Comparison of ENCODE assay signal across 23 cellular contexts in genomic region chr15:40295297-40295696, GRCh38. TPM values are rescaled to one million over a fixed set of nuclear protein-coding genes. Genes with fewer than 3 reads are reported as not detected.
A peak's percentile ranks its signal among the peaks of the same experiment; 100 is the strongest.
DNase-seq lines count a peak whose midpoint lies in the region; ATAC-seq, FAIRE-seq and TF ChIP-seq lines count a peak whose summit lies in the region.
"Had no signal": no experiment of that assay in that cellular context is flagged by ENCODE, and none has a peak within 500 bp of the region (broad histone marks: within the 10 kb centered on the region; RNA-seq: fewer than 3 reads in every experiment).

No MANE protein-coding gene starts in this region.

- H3K4me3 ChIP-seq in H7 (ENCODE audit: insufficient read depth, low read depth, low read length), result no peak overlapping the region
- H3K4me3 ChIP-seq in neuronal stem cell (ENCODE audit: low read length in 2 of 2), result no peak overlapping the region
- H3K4me3 ChIP-seq: A549 had no signal

- DNase-seq in GM12891 (ENCODE audit: insufficient read length, low spot score) (no peak), H7 (peak; percentile 34), neuronal stem cell (ENCODE audit: low spot score) (no peak), HPDE6-E6E7 (ENCODE audit: extremely low spot score) (no peak)
- no peak for DNase-seq in activated effector memory CD4-positive, alpha-beta T cell treated with Interleukin-2 at 50 U/mL for 16 hours
- DNase-seq: CD4-positive, CD25-positive, alpha-beta regulatory T cell; DMS79 treated with DMSO at 0.1 percent for 48 hours; GOT3; KG1; NCI-H1092 treated with DMSO at 0.1 percent for 48 hours; NCI-H146; NCI-H2029; NCI-H226; NCI-H774; NK-92 treated with Interleukin-12 subunit alpha and Interleukin-12 subunit beta, amount 100 ng/mL, for 24 hours; SIG-M5; SK-N-SH had no signal

- H3K9me3 Mint-ChIP-seq in dendritic cell treated with granulocyte-macrophage colony-stimulating factor and Interleukin-4, amounts not matched to agents 40 ng/mL and 50 ng/mL, for 4 days, result no peaks in the 10 kb centered on the region

- H3K27ac ChIP-seq in neuronal stem cell (replicated peaks; ENCODE audit: low read length), result no peak overlapping the region
- H3K27ac ChIP-seq: A549, RWPE1 had no signal

- H3K14ac ChIP-seq in neuronal stem cell (ENCODE audit: low read length), result no peak overlapping the region

- H2AFZ ChIP-seq in neuronal stem cell (ENCODE audit: low read length), result no peak overlapping the region

- peak overlapping the region; percentile 63 for H2BK15ac ChIP-seq in neuronal stem cell (ENCODE audit: low read length)

- H3K4me1 ChIP-seq in neuronal stem cell (ENCODE audit: control insufficient read depth in 2 of 2, insufficient read depth in 1 of 2, low read depth in 1 of 2, low read length in 2 of 2), result peaks cover 19 to 38% of the 10 kb centered on the region in 2 donors
- H3K4me1 ChIP-seq: A549 had no signal

- intact Hi-C loops in dendritic cell treated with granulocyte-macrophage colony-stimulating factor and Interleukin-4, amounts not matched to agents 40 ng/mL and 50 ng/mL, for 4 days (cut with micrococcal nuclease), result no loop called here

- no peaks in the 10 kb centered on the region for H3K27me3 Mint-ChIP-seq in dendritic cell treated with granulocyte-macrophage colony-stimulating factor and Interleukin-4, amounts not matched to agents 40 ng/mL and 50 ng/mL, for 4 days
- H3K27me3 Mint-ChIP-seq: CD4-positive, CD25-positive, alpha-beta regulatory T cell had no signal

- H3K79me1 ChIP-seq in neuronal stem cell (ENCODE audit: low read depth, low read length), result no peaks in the 10 kb centered on the region

- peak; percentile 9 for FAIRE-seq in GM12891 (lab: Jason Lieb, UNC)
- FAIRE-seq: A549 had no signal

- peaks cover 71% of the 10 kb centered on the region for H3K4me1 Mint-ChIP-seq in dendritic cell treated with granulocyte-macrophage colony-stimulating factor and Interleukin-4, amounts not matched to agents 40 ng/mL and 50 ng/mL, for 4 days (ENCODE audit: low read depth)

- H3K23ac ChIP-seq in neuronal stem cell (ENCODE audit: low read depth, low read length, poor library complexity), result peak overlapping the region; percentile 0

- H4K91ac ChIP-seq in neuronal stem cell (ENCODE audit: low read depth, low read length, poor library complexity), result no peak overlapping the region

- H2BK5ac ChIP-seq in neuronal stem cell (ENCODE audit: low read length), result no peak overlapping the region

- H3K27ac Mint-ChIP-seq in dendritic cell treated with granulocyte-macrophage colony-stimulating factor and Interleukin-4, amounts not matched to agents 40 ng/mL and 50 ng/mL, for 4 days, result peak overlapping the region; percentile 60

- H3K36me3 ChIP-seq in H7 (replicated peaks; ENCODE audit: control insufficient read depth, insufficient read depth, low read length), result no peaks in the 10 kb centered on the region
- no peaks in the 10 kb centered on the region for H3K36me3 ChIP-seq in neuronal stem cell (replicated peaks in 1 of 2; ENCODE audit: control insufficient read depth in 2 of 2, insufficient read depth in 2 of 2, low read length in 2 of 2)

- peak overlapping the region; percentile 38 for H2BK120ac ChIP-seq in neuronal stem cell (ENCODE audit: low read depth, low read length)

- no peak overlapping the region for H3K4me2 ChIP-seq in neuronal stem cell (ENCODE audit: insufficient read depth, low read length, poor library complexity, severe bottlenecking)
- H3K4me2 ChIP-seq: A549, SK-N-SH had no signal

- peaks cover 100% of the 10 kb centered on the region for H3K36me3 Mint-ChIP-seq in dendritic cell treated with granulocyte-macrophage colony-stimulating factor and Interleukin-4, amounts not matched to agents 40 ng/mL and 50 ng/mL, for 4 days (ENCODE audit: low read depth)

- H2BK12ac ChIP-seq in neuronal stem cell (ENCODE audit: low read length), result no peak overlapping the region

- peak overlapping the region; percentile 46 for H3K18ac ChIP-seq in neuronal stem cell (ENCODE audit: low read length)

- H4K8ac ChIP-seq in neuronal stem cell (ENCODE audit: low read depth, low read length), result no peak overlapping the region

- H3K27me3 ChIP-seq in H7 (ENCODE audit: control insufficient read depth, insufficient read depth, low read length) (peaks cover 30% of the 10 kb centered on the region), neuronal stem cell (ENCODE audit: control insufficient read depth in 3 of 3, insufficient read depth in 3 of 3, low read depth in 1 of 3, low read length in 3 of 3) (peaks cover 0 to 19% (median 0%) of the 10 kb centered on the region in 3 experiments)

- peak overlapping the region; percentile 47 for H2AK5ac ChIP-seq in neuronal stem cell (ENCODE audit: low read depth, low read length)

- H3K4me3 Mint-ChIP-seq in dendritic cell treated with granulocyte-macrophage colony-stimulating factor and Interleukin-4, amounts not matched to agents 40 ng/mL and 50 ng/mL, for 4 days, result no peak overlapping the region
- H3K4me3 Mint-ChIP-seq: CD4-positive, CD25-positive, alpha-beta regulatory T cell had no signal

- TF ChIP-seq POLR2A in GM12891 (IDR thresholded peaks at IDR 0.05; ENCODE audit: low read depth, low read length), result no peak

- no peak overlapping the region for H3K9ac ChIP-seq in neuronal stem cell (ENCODE audit: low read depth, low read length, poor library complexity)
- H3K9ac ChIP-seq: SK-N-SH had no signal

- no peak for ATAC-seq in HG02885 (IDR thresholded peaks at IDR 0.05; ENCODE audit: poor library complexity, unreplicated experiment)
- ATAC-seq in HG03521 (IDR thresholded peaks at IDR 0.05; ENCODE audit: unreplicated experiment), result no peak
- ATAC-seq: A549 had no signal

- WGBS in neuronal stem cell (ENCODE audit: extremely low coverage in 2 of 2, insufficient read length in 2 of 2, insufficient replicate concordance in 1 of 2), 2 donors, result no CpG with 5 or more reads among the region's 1 CpG

- peaks cover 1 to 14% of the 10 kb centered on the region in 2 donors for H3K9me3 ChIP-seq in neuronal stem cell (replicated peaks in 1 of 2; ENCODE audit: control insufficient read depth in 2 of 2, insufficient read depth in 1 of 2, low read depth in 1 of 2, low read length in 2 of 2)
- H3K9me3 ChIP-seq: SK-N-SH had no signal

- H3K4ac ChIP-seq in neuronal stem cell (ENCODE audit: low read length), result no peak overlapping the region

TF ChIP-seq in GM12891, 5 proteins besides CTCF, POLR2A, EP300 and RAD21:
- TF ChIP-seq SPI1 (IDR thresholded peaks at IDR 0.05; ENCODE audit: low read depth, low read length), result no peak
- TF ChIP-seq POU2F2 (IDR thresholded peaks at IDR 0.05; ENCODE audit: low read depth, low read length), result no peak
- no peak for TF ChIP-seq POLR2AphosphoS5 (IDR thresholded peaks at IDR 0.05; ENCODE audit: low read depth, low read length)
- no peak for TF ChIP-seq TAF1 (IDR thresholded peaks at IDR 0.05; ENCODE audit: low read depth, low read length)
- no peak for TF ChIP-seq PAX5 (IDR thresholded peaks at IDR 0.05; ENCODE audit: insufficient read depth, low read length, severe bottlenecking)

RNA-seq across cellular contexts. Expression of gene ANKRD63, which starts 12.4 kb away (rescaled TPM):
- not detected for polyA plus RNA-seq in GM12891 (2012; ENCODE audit: low read depth, missing spikeins)
- 0.22 and 0.45 TPM in 2 replicates for total RNA-seq in H7 (2014; rRNA removed; shearing (Covaris generic))
- polyA plus RNA-seq in neuronal stem cell (2013, experiment 1 of 2), result not detected
- not detected for polyA plus RNA-seq in neuronal stem cell (2013, experiment 2 of 2)
- polyA plus RNA-seq: BJ; CD4-positive, CD25-positive, alpha-beta regulatory T cell; SK-N-SH had no signal

RNA-seq across cellular contexts. Expression of gene PLCB2, which starts 12.4 kb away (rescaled TPM):
- 22.2 TPM for polyA plus RNA-seq in GM12891 (2012; ENCODE audit: low read depth, missing spikeins)
- 11.3 and 13.9 TPM in 2 replicates for total RNA-seq in H7 (2014; rRNA removed; shearing (Covaris generic))
- 3.7 TPM for polyA plus RNA-seq in neuronal stem cell (2013, experiment 1 of 2)
- 3.2 TPM for polyA plus RNA-seq in neuronal stem cell (2013, experiment 2 of 2)

RNA-seq across cellular contexts. Expression of gene INAFM2, which starts 28.2 kb away (rescaled TPM):
- 3.0 TPM for polyA plus RNA-seq in GM12891 (2012; ENCODE audit: low read depth, missing spikeins)
- total RNA-seq in H7 (2014; rRNA removed; shearing (Covaris generic)), result 15.2 and 15.8 TPM in 2 replicates
- 12.8 TPM for polyA plus RNA-seq in neuronal stem cell (2013, experiment 1 of 2)
- 13.4 TPM for polyA plus RNA-seq in neuronal stem cell (2013, experiment 2 of 2)

RNA-seq across cellular contexts. Expression of gene CCDC9B, which starts 45.4 kb away (rescaled TPM):
- polyA plus RNA-seq in GM12891 (2012; ENCODE audit: low read depth, missing spikeins), result 0.06 TPM
- total RNA-seq in H7 (2014; rRNA removed; shearing (Covaris generic)), result 0.03 and 0.18 TPM in 2 replicates
- 0.13 TPM for polyA plus RNA-seq in neuronal stem cell (2013, experiment 1 of 2)
- 0.08 TPM for polyA plus RNA-seq in neuronal stem cell (2013, experiment 2 of 2)

RNA-seq across cellular contexts. Expression of gene PHGR1, which starts 55.5 kb away (rescaled TPM):
- polyA plus RNA-seq in GM12891 (2012; ENCODE audit: low read depth, missing spikeins), result not detected
- total RNA-seq in H7 (2014; rRNA removed; shearing (Covaris generic)), result not detected in 2 replicates
- polyA plus RNA-seq in neuronal stem cell (2013, experiment 1 of 2), result not detected
- polyA plus RNA-seq in neuronal stem cell (2013, experiment 2 of 2), result not detected
- total RNA-seq: CD4-positive, CD25-positive, alpha-beta regulatory T cell had no signal
- polyA plus RNA-seq: A549; BJ; CD4-positive, CD25-positive, alpha-beta regulatory T cell; SK-N-SH had no signal
